ENCODE assay signal across 10 cellular contexts in genomic region chr19:45720065-45720464, GRCh38. TPM values are rescaled to one million over a fixed set of nuclear protein-coding genes. Genes with fewer than 3 reads are reported as not detected.
"Had no signal": no experiment of that assay in that cellular context is flagged by ENCODE, and none has a peak within 500 bp of the region (broad histone marks: within the 10 kb centered on the region; RNA-seq: fewer than 3 reads in every experiment).

No MANE protein-coding gene starts in this region.

RNA-seq across cellular contexts. Expression of gene MEIOSIN, which starts 13.2 kb away (rescaled TPM):
- total RNA-seq: activated CD4-positive, alpha-beta memory T cell treated with anti-CD3 and anti-CD28 coated beads, Interleukin-2, amount 10 ng/mL, durations not matched to agents 7 days and 5 days; activated CD4-positive, alpha-beta T cell treated with anti-CD3 and anti-CD28 coated beads for 36 hours; aorta; bronchial epithelial cell; NCI-H460; PC-9; Right ventricle myocardium superior; RPMI7951; SJCRH30; T-helper 2 cell treated with Interferon-gamma antibody and Interleukin-4, amounts not matched to agents 100 ng/mL and 5 ng/mL, for 36 hours had no signal
- polyA plus RNA-seq: aorta had no signal
